ENCODE assay signal across 12 cellular contexts in the genomic region with DNA sequence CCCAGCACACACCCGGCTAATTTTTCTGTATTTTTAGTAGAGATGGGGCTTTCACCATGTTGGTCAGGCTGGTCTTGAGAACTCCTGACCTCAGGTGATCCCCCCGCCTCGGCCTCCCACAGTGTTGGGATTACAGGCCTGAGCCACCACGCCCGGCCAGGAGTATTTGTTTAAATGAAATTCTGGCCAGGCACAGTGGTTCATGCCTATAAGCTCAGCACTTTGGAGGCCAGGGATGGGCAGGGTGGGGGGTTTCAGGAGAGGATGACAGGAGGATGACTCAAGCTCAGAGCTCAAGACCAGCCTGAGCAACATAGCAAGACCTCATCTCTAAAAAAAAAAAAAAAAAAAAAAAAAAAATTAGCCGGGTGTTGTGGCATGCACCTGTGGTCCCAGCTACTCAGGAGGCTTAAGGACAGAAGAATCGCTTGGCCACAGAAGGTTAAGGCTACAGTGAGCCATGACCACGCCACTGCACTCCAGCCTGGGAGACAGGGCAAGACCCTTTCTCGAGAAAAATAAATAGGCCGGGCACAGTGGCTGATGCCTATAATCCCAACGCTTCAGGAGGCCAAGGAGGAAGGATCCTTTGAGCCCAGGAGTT. TPM values are rescaled to one million over a fixed set of nuclear protein-coding genes. Genes with fewer than 3 reads are reported as not detected.
DNase-seq lines count a peak whose midpoint lies in the region; ATAC-seq and TF ChIP-seq lines count a peak whose summit lies in the region.
"Had no signal": no experiment of that assay in that cellular context is flagged by ENCODE, and none has a peak within 500 bp of the region (broad histone marks: within the 10 kb centered on the region; RNA-seq: fewer than 3 reads in every experiment).

No MANE protein-coding gene starts in this region.

- H3K27me3 Mint-ChIP-seq in T-helper 17 cell = no peaks in the 10 kb centered on the region
- H3K27me3 Mint-ChIP-seq: effector memory CD8-positive, alpha-beta T cell had no signal

- no peak overlapping the region for H3K4me3 ChIP-seq in HEK293 (ENCODE audit: low read depth, low read length)
- no peak overlapping the region for H3K4me3 ChIP-seq in astrocyte of the cerebellum (ENCODE audit: low read depth, low read length)

- peaks cover 7 to 23% of the 10 kb centered on the region in 2 experiments; a peak in 2 of 3 replicates for H3K36me3 ChIP-seq in HEK293 (ENCODE audit: control insufficient read depth in 2 of 2, insufficient read depth in 1 of 2, low read length in 2 of 2)

- no peaks in the 10 kb centered on the region for H3K4me1 ChIP-seq in HEK293 (ENCODE audit: control insufficient read depth, insufficient read depth, low read length)

- H3K4me3 Mint-ChIP-seq in T-helper 17 cell = no peak overlapping the region
- H3K4me3 Mint-ChIP-seq: CD14-positive monocyte; effector memory CD8-positive, alpha-beta T cell had no signal

- ATAC-seq in GM19351 (IDR thresholded peaks at IDR 0.05; ENCODE audit: unreplicated experiment) (no peak), T-helper 17 cell (no peak)
- ATAC-seq: effector memory CD8-positive, alpha-beta T cell had no signal

- no peak overlapping the region for H3K27ac ChIP-seq in HEK293 (ENCODE audit: extremely low read depth, low read depth, low read length)

- H3K9me3 ChIP-seq in HEK293 (ENCODE audit: control insufficient read depth, insufficient read depth, low read depth, low read length) (no peaks in the 10 kb centered on the region), T-helper 17 cell (ENCODE audit: control insufficient read depth, low read length, poor library complexity, severe bottlenecking) (no peaks in the 10 kb centered on the region)

- in situ Hi-C loops in ACHN (cut with HindIII; ENCODE audit: low pct_ligation_motif_present, low pct_unique_long_range_greater_than_20kb, low sequenced_read_pairs) (no loop called here), astrocyte of the cerebellum (cut with HindIII; ENCODE audit: low sequenced_read_pairs) (no loop called here)

- peak; percentile 47 for DNase-seq in ACHN
- peak; percentile 19 for DNase-seq in astrocyte of the cerebellum (ENCODE audit: low read depth)
- DNase-seq in kidney glomerular epithelial cell (lab: John Stamatoyannopoulos, UW) = peak; percentile 43
- DNase-seq in COLO668 (lab: John Stamatoyannopoulos, UW; ENCODE audit: unreplicated experiment) = no peak
- no peak for DNase-seq in GF-D8 (lab: John Stamatoyannopoulos, UW)
- no peak for DNase-seq in T-helper 17 cell
- DNase-seq: activated naive CD4-positive, alpha-beta T cell treated with anti-CD3 and anti-CD28 coated beads, Interleukin-2, amount 50 U/mL, for 16 hours; effector memory CD8-positive, alpha-beta T cell; NCI-H2107 had no signal

- TF ChIP-seq CTCF in HEK293 (tag by site-specific recombination; IDR thresholded peaks at IDR 0.05) = no peak
- no peak for TF ChIP-seq CTCF in astrocyte of the cerebellum (IDR thresholded peaks at IDR 0.05; ENCODE audit: low read depth, low read length, missing control alignments)

- POLR2A ChIA-PET in HEK293 (lab: Yijun Ruan, JAX) = interaction anchor here (0.6 to 2.0 kb wide), 4 partner anchors 28 to 205 kb away, joined by 3 to 5 read pairs (median 3); a partner anchor contains a TSS

- no peak overlapping the region for H3K27ac Mint-ChIP-seq in T-helper 17 cell
- H3K27ac Mint-ChIP-seq: CD14-positive monocyte had no signal

- no peaks in the 10 kb centered on the region for H3K36me3 Mint-ChIP-seq in T-helper 17 cell (ENCODE audit: low read depth)

- no peaks in the 10 kb centered on the region for H3K4me1 Mint-ChIP-seq in T-helper 17 cell

- CTCF ChIA-PET in HEK293 (lab: Yijun Ruan, JAX) = interaction anchor here (0.9 to 2.4 kb wide), 2 partner anchors 45 to 68 kb away, joined by 5 to 8 read pairs; a partner anchor contains a TSS

TF ChIP-seq in HEK293, 187 proteins besides CTCF, POLR2A, EP300 and RAD21:
- TF ChIP-seq ZNF530 (tag by site-specific recombination; IDR thresholded peaks at IDR 0.05; ENCODE audit: low read depth) (no peak), ZNF248 (tag by site-specific recombination; IDR thresholded peaks at IDR 0.05) (no peak), ZNF155 (tag by site-specific recombination; IDR thresholded peaks at IDR 0.05) (no peak), ZNF335 (tag by site-specific recombination; conservative IDR thresholded peaks at IDR 0.05) (peak; percentile 59), ZNF561 (tag by site-specific recombination; IDR thresholded peaks at IDR 0.05; ENCODE audit: borderline replicate concordance) (no peak), KLF1 (tag by site-specific recombination; IDR thresholded peaks at IDR 0.05) (peak; percentile 42), ZBTB17 (tag by site-specific recombination; IDR thresholded peaks at IDR 0.05) (no peak), ZNF433 (tag by site-specific recombination; IDR thresholded peaks at IDR 0.05; ENCODE audit: low read depth) (no peak), ZNF843 (tag by site-specific recombination; IDR thresholded peaks at IDR 0.05) (no peak), ZNF114 (tag by site-specific recombination; IDR thresholded peaks at IDR 0.05) (no peak)
- TF ChIP-seq, protein P1, sequence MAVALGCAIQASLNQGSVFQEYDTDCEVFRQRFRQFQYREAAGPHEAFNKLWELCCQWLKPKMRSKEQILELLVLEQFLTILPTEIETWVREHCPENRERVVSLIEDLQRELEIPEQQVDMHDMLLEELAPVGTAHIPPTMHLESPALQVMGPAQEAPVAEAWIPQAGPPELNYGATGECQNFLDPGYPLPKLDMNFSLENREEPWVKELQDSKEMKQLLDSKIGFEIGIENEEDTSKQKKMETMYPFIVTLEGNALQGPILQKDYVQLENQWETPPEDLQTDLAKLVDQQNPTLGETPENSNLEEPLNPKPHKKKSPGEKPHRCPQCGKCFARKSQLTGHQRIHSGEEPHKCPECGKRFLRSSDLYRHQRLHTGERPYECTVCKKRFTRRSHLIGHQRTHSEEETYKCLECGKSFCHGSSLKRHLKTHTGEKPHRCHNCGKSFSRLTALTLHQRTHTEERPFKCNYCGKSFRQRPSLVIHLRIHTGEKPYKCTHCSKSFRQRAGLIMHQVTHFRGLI (tag by site-specific recombination; IDR thresholded peaks at IDR 0.05) = 0 out of 2 replicates have a peak, but pooled peaks have one; percentile 16
- TF ChIP-seq, protein P2, sequence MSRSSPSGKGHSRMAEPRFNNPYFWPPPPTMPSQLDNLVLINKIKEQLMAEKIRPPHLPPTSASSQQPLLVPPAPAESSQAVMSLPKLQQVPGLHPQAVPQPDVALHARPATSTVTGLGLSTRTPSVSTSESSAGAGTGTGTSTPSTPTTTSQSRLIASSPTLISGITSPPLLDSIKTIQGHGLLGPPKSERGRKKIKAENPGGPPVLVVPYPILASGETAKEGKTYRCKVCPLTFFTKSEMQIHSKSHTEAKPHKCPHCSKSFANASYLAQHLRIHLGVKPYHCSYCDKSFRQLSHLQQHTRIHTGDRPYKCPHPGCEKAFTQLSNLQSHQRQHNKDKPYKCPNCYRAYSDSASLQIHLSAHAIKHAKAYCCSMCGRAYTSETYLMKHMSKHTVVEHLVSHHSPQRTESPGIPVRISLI (tag by site-specific recombination; IDR thresholded peaks at IDR 0.05) = peak; percentile 82; the same call in 1 of the 2 replicates
- TF ChIP-seq, protein P3, sequence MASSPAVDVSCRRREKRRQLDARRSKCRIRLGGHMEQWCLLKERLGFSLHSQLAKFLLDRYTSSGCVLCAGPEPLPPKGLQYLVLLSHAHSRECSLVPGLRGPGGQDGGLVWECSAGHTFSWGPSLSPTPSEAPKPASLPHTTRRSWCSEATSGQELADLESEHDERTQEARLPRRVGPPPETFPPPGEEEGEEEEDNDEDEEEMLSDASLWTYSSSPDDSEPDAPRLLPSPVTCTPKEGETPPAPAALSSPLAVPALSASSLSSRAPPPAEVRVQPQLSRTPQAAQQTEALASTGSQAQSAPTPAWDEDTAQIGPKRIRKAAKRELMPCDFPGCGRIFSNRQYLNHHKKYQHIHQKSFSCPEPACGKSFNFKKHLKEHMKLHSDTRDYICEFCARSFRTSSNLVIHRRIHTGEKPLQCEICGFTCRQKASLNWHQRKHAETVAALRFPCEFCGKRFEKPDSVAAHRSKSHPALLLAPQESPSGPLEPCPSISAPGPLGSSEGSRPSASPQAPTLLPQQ (tag by site-specific recombination; IDR thresholded peaks at IDR 0.05) = no peak

RNA-seq across cellular contexts. Expression of a gene that starts 8.2 kb away (rescaled TPM):
- under 1 TPM; 0.50 to 0.86 TPM for total RNA-seq in T-helper 17 cell

RNA-seq across cellular contexts. Expression of a gene that starts 25.2 kb away (rescaled TPM):
- total RNA-seq in T-helper 17 cell = 100 to 1,000 TPM; 118 to 135 TPM

RNA-seq across cellular contexts. Expression of a gene that starts 26.8 kb away (rescaled TPM):
- not detected for total RNA-seq in T-helper 17 cell

RNA-seq across cellular contexts. Expression of a gene that starts 29.3 kb away (rescaled TPM):
- total RNA-seq in T-helper 17 cell = 100 to 1,000 TPM in 1 of 2 donors, 10 to 100 TPM in 1; 89.2 to 104 TPM

RNA-seq across cellular contexts. Expression of a gene that starts 39.8 kb away (rescaled TPM):
- 100 to 1,000 TPM; 612 to 898 TPM for total RNA-seq in T-helper 17 cell

Comparison
In these comparisons a context has a peak if more than half of its experiments do, and no peak if none do; other contexts are left out.
1. DNase-seq: peak in ACHN (single experiment), astrocyte of the cerebellum (single experiment) and kidney glomerular epithelial cell (single experiment); none in COLO668 (single experiment), GF-D8 (single experiment) and T-helper 17 cell (0 of 3).